8 cellular contexts compared by ENCODE assay signal in genomic region chr6:131963063-131963462, GRCh38. TPM values are rescaled to one million over a fixed set of nuclear protein-coding genes. Genes with fewer than 3 reads are reported as not detected.
"Had no signal": no experiment of that assay in that cellular context is flagged by ENCODE, and none has a peak within 500 bp of the region (broad histone marks: within the 10 kb centered on the region; RNA-seq: fewer than 3 reads in every experiment).

No MANE protein-coding gene starts in this region.

- H3K9me3 ChIP-seq: HAP-1 had no signal

- H2AFZ ChIP-seq: GM23338 had no signal

- DNase-seq: H7, HFFc6, KG1 had no signal

- H3K4me2 ChIP-seq: GM23338 had no signal

- H3K4me1 ChIP-seq: HAP-1 had no signal

- FAIRE-seq: HTR-8/SVneo, K562 had no signal

- H3K4me3 ChIP-seq: GM23338, HAP-1, K562 had no signal

- ATAC-seq: GM23338, HCT116, K562 had no signal

- H3K36me3 ChIP-seq: HAP-1 had no signal

RNA-seq across cellular contexts. Expression of gene CCN2, which starts 11.9 kb away (rescaled TPM):
- polyA plus RNA-seq: K562 had no signal
